Comparison of ENCODE assay signal across 7 cellular contexts in genomic region chr9:52678-53077, GRCh38. TPM values are rescaled to one million over a fixed set of nuclear protein-coding genes. Genes with fewer than 3 reads are reported as not detected.
A peak's percentile ranks its signal among the peaks of the same experiment; 100 is the strongest.
DNase-seq lines count a peak whose midpoint lies in the region; ATAC-seq and TF ChIP-seq lines count a peak whose summit lies in the region.
"Not testable (repeated sequence)": the region's sequence is repeated elsewhere in the genome, so short reads cannot be mapped to it uniquely, and the experiment has no call there.

No MANE protein-coding gene starts in this region.

- TF ChIP-seq CTCF in epithelial cell of proximal tubule (conservative IDR thresholded peaks at IDR 0.05; ENCODE audit: low read depth, low read length), result not testable (repeated sequence)

- peak; percentile 54 for ATAC-seq in GM18499 (IDR thresholded peaks at IDR 0.05; ENCODE audit: insufficient read depth, unreplicated experiment)
- ATAC-seq in GM19372 (IDR thresholded peaks at IDR 0.05; ENCODE audit: low read depth, unreplicated experiment), result peak; percentile 81
- peak; percentile 66 for ATAC-seq in GM21723 (IDR thresholded peaks at IDR 0.05; ENCODE audit: unreplicated experiment)
- peak; percentile 83 for ATAC-seq in HG02798 (IDR thresholded peaks at IDR 0.05; ENCODE audit: poor library complexity, unreplicated experiment)
- ATAC-seq in HG03139 (IDR thresholded peaks at IDR 0.05; ENCODE audit: unreplicated experiment), result peak; percentile 84

- DNase-seq in NAMALWA (ENCODE audit: low spot score) (peak; percentile 3), epithelial cell of proximal tubule (ENCODE audit: low read depth) (peak; percentile 73)

- not testable (repeated sequence) for H3K4me3 ChIP-seq in epithelial cell of proximal tubule (ENCODE audit: low read depth, low read length)

RNA-seq across cellular contexts. Expression of gene WASHC1, which starts 23.4 kb away (rescaled TPM):
- 2.9 and 4.7 TPM in 2 replicates for total RNA-seq in epithelial cell of proximal tubule
